Comparison of ENCODE assay signal across 22 cellular contexts in the genomic region with DNA sequence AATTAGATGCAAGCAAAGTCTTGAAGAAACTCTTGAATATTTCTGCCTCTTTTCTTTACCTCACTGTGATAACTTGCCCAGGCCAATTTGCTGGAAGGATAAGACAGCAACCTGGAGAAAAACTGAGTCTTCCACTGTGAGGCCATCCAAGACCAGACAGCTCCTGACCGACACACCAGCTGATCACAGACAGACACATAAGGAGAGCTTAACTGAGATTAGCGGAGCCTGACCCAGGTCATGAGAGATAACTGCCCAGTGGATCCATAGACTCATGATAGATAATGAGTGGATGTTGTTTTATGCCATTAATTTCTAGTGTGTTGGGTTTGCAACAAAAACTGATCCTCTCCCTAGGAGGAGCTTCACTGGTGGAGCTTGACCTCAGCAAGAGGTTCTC.
DNase-seq lines count a peak whose midpoint lies in the region; ATAC-seq, FAIRE-seq and TF ChIP-seq lines count a peak whose summit lies in the region.
"Had no signal": no experiment of that assay in that cellular context is flagged by ENCODE, and none has a peak within 500 bp of the region (broad histone marks: within the 10 kb centered on the region; RNA-seq: fewer than 3 reads in every experiment).

No MANE protein-coding gene starts in this region.

- POLR2A ChIA-PET in HepG2 (lab: Yijun Ruan, JAX), result interaction anchor here (0.8 to 1.3 kb wide), 3 partner anchors 9 to 205 kb away, joined by 3 to 6 read pairs (median 3); no protein-coding TSS in a partner anchor

- no peaks in the 10 kb centered on the region for H4K20me1 ChIP-seq in HepG2 (ENCODE audit: insufficient read depth, low read length)
- H4K20me1 ChIP-seq: BLaER1 had no signal

- intact Hi-C loops in HepG2 (cut with micrococcal nuclease; ENCODE audit: unreplicated experiment), result no loop called here
- intact Hi-C loops in right lobe of liver (cut with DNase I), result loop anchor here in 1 of 2 donors (10.0 kb wide), 1 partner anchor 185 kb away; no protein-coding TSS in a partner anchor

- no peak for TF ChIP-seq POLR2A in HepG2 (IDR thresholded peaks at IDR 0.05; ENCODE audit: insufficient read depth in 1 of 2, low read depth in 2 of 2, low read length in 2 of 2)
- no peak for TF ChIP-seq POLR2A in right lobe of liver (IDR thresholded peaks at IDR 0.05)
- TF ChIP-seq POLR2A in gastroesophageal sphincter (IDR thresholded peaks at IDR 0.05), result no peak

- TF ChIP-seq RAD21 in HepG2 (CRISPR knock-in tag; IDR thresholded peaks at IDR 0.05), result no peak

- H3K27me3 Mint-ChIP-seq in glutamatergic neuron (ENCODE audit: unreplicated experiment), result no peaks in the 10 kb centered on the region
- H3K27me3 Mint-ChIP-seq: CD4-positive, alpha-beta T cell had no signal

- no peak for TF ChIP-seq EP300 in HepG2 (IDR thresholded peaks at IDR 0.05; ENCODE audit: low read depth in 2 of 2, low read length in 2 of 2)
- no peak for TF ChIP-seq EP300 in HepG2 (CRISPR knock-in tag; IDR thresholded peaks at IDR 0.05; ENCODE audit: borderline replicate concordance)
- no peak for TF ChIP-seq EP300 in gastroesophageal sphincter (IDR thresholded peaks at IDR 0.05)

- in situ Hi-C loops in HepG2 (cut with HindIII; ENCODE audit: extremely low pct_ligation_motif_present, low pct_unique_long_range_greater_than_20kb), result no loop called here

- H3K4me1 ChIP-seq in HepG2 (ENCODE audit: insufficient read depth, low read length), result peaks cover 17% of the 10 kb centered on the region
- H3K4me1 ChIP-seq in right lobe of liver, result no peaks in the 10 kb centered on the region
- H3K4me1 ChIP-seq in gastroesophageal sphincter, result no peaks in the 10 kb centered on the region
- H3K4me1 ChIP-seq: BE2C, BLaER1, Caco-2 had no signal

- H3K4me3 Mint-ChIP-seq in glutamatergic neuron (ENCODE audit: unreplicated experiment), result no peak overlapping the region
- H3K4me3 Mint-ChIP-seq: CD4-positive, alpha-beta T cell; CD8-positive, alpha-beta T cell had no signal

- H3K4me3 ChIP-seq in HepG2 (replicated peaks in 1 of 3; ENCODE audit: insufficient read depth in 1 of 3, low read depth in 2 of 3, low read length in 3 of 3), result no peak overlapping the region
- no peak overlapping the region for H3K4me3 ChIP-seq in right lobe of liver
- no peak overlapping the region for H3K4me3 ChIP-seq in WERI-Rb-1 (ENCODE audit: low read depth, low read length)
- no peak overlapping the region for H3K4me3 ChIP-seq in gastroesophageal sphincter
- H3K4me3 ChIP-seq: BLaER1 had no signal

- no peaks in the 10 kb centered on the region for H3K4me1 Mint-ChIP-seq in glutamatergic neuron (ENCODE audit: low read depth, unreplicated experiment)

- H3K9me3 ChIP-seq in HepG2 (ENCODE audit: low read length) (no peaks in the 10 kb centered on the region), right lobe of liver (no peaks in the 10 kb centered on the region), WERI-Rb-1 (ENCODE audit: severe bottlenecking) (no peaks in the 10 kb centered on the region), gastroesophageal sphincter (no peaks in the 10 kb centered on the region)
- H3K9me3 ChIP-seq: BE2C, Caco-2 had no signal

- no peaks in the 10 kb centered on the region for H3K27me3 ChIP-seq in HepG2 (ENCODE audit: control insufficient read depth in 1 of 2, insufficient read depth in 2 of 2, low read length in 2 of 2)
- no peaks in the 10 kb centered on the region for H3K27me3 ChIP-seq in right lobe of liver
- no peaks in the 10 kb centered on the region for H3K27me3 ChIP-seq in WERI-Rb-1 (ENCODE audit: insufficient read depth, low read depth, severe bottlenecking)
- H3K27me3 ChIP-seq in gastroesophageal sphincter, result no peaks in the 10 kb centered on the region
- H3K27me3 ChIP-seq: BE2C, BLaER1 had no signal

- FAIRE-seq in HepG2 (lab: Jason Lieb, UNC), result no peak
- FAIRE-seq: A204.1, D721Med, G401.6, GM12891 had no signal

- H3K4me2 ChIP-seq in HepG2 (ENCODE audit: low read depth, low read length), result no peak overlapping the region
- H3K4me2 ChIP-seq: BLaER1 had no signal

- H3K36me3 ChIP-seq in HepG2 (replicated peaks in 1 of 2; ENCODE audit: control insufficient read depth in 1 of 2, insufficient read depth in 2 of 2, low read length in 2 of 2) (no peaks in the 10 kb centered on the region), right lobe of liver (no peaks in the 10 kb centered on the region), WERI-Rb-1 (no peaks in the 10 kb centered on the region), gastroesophageal sphincter (no peaks in the 10 kb centered on the region)
- H3K36me3 ChIP-seq: BE2C, BLaER1 had no signal

- no TSS peak for BruUV-seq in HepG2 (replicated peaks; lab: Mats Ljungman, UMichigan)

- ATAC-seq in HepG2 (no peak), right lobe of liver (no peak), gastroesophageal sphincter (no peak), GM18517 (IDR thresholded peaks at IDR 0.05; ENCODE audit: unreplicated experiment) (no peak)
- ATAC-seq: CD8-positive, alpha-beta T cell had no signal

- H3K9ac ChIP-seq in HepG2 (ENCODE audit: insufficient read depth, low read depth, low read length), result no peak overlapping the region
- H3K9ac ChIP-seq: BLaER1 had no signal

- H3K27ac Mint-ChIP-seq in glutamatergic neuron (ENCODE audit: unreplicated experiment), result peak overlapping the region; percentile 53
- H3K27ac Mint-ChIP-seq: CD4-positive, alpha-beta T cell; CD8-positive, alpha-beta T cell had no signal

- no peaks in the 10 kb centered on the region for H3K36me3 Mint-ChIP-seq in glutamatergic neuron (ENCODE audit: unreplicated experiment)
- H3K36me3 Mint-ChIP-seq: CD8-positive, alpha-beta T cell had no signal

- no peak overlapping the region for H3K27ac ChIP-seq in HepG2 (ENCODE audit: extremely low read length, insufficient read depth, low read length)
- no peak overlapping the region for H3K27ac ChIP-seq in right lobe of liver
- H3K27ac ChIP-seq in WERI-Rb-1, result peak overlapping the region; percentile 24; the same call in 1 of the 2 replicates
- H3K27ac ChIP-seq in gastroesophageal sphincter, result no peak overlapping the region
- H3K27ac ChIP-seq: BLaER1 had no signal

- H2AFZ ChIP-seq in HepG2 (ENCODE audit: low read length), result no peak overlapping the region

- H3K9me3 Mint-ChIP-seq in glutamatergic neuron (ENCODE audit: unreplicated experiment), result no peaks in the 10 kb centered on the region
- H3K9me3 Mint-ChIP-seq: CD4-positive, alpha-beta T cell; CD8-positive, alpha-beta T cell had no signal

- no peaks in the 10 kb centered on the region for H3K79me2 ChIP-seq in HepG2 (ENCODE audit: insufficient read depth, low read length)

- CTCF ChIA-PET in HepG2 (lab: Yijun Ruan, JAX; ENCODE audit: low intra/inter-chr PET ratio, low total read pairs), result no interaction called here

- WGBS in HepG2 (ENCODE audit: low lambda C conversion rate), result 100% methylated on average over 2 of the region's 2 CpGs
- 80% methylated on average over 1 of the region's 2 CpGs for WGBS in right lobe of liver (ENCODE audit: insufficient coverage, low coverage, low lambda C conversion rate, missing lambda C conversion rate)
- WGBS in gastroesophageal sphincter (ENCODE audit: low coverage in 1 of 2), 2 donors, result 94% methylated on average over 2 of the region's 2 CpGs; no CpG with 5 or more reads in 1 of the 2 donors

- DNase-seq in HepG2 (ENCODE audit: low spot score) (no peak), right lobe of liver (no peak), WERI-Rb-1 (peak; percentile 67), glutamatergic neuron (no peak), GM20000 (ENCODE audit: low spot score) (no peak)
- DNase-seq: 8988T; ACHN; BE2C; C1 segment of cervical spinal cord; Caco-2; Calu3; CD4-positive, alpha-beta T cell; CD8-positive, alpha-beta T cell; DMS79 treated with DMSO at 0.1 percent for 48 hours; GF-D8 had no signal

- TF ChIP-seq CTCF in HepG2 (CRISPR knock-in tag; IDR thresholded peaks at IDR 0.05) (no peak), right lobe of liver (IDR thresholded peaks at IDR 0.05) (no peak), WERI-Rb-1 (IDR thresholded peaks at IDR 0.05; ENCODE audit: low read depth, low read length) (no peak), glutamatergic neuron (IDR thresholded peaks at IDR 0.05; ENCODE audit: partially characterized antibody, unreplicated experiment) (no peak), gastroesophageal sphincter (IDR thresholded peaks at IDR 0.05) (no peak), GM20000 (IDR thresholded peaks at IDR 0.05; ENCODE audit: extremely low read depth, missing control alignments) (no peak)

TF ChIP-seq in HepG2, 621 proteins besides CTCF, POLR2A, EP300 and RAD21 (continues in another document):
- 0 out of 2 replicates have a peak, but pooled peaks have one; percentile 18 for TF ChIP-seq ZMYM4 (CRISPR knock-in tag; IDR thresholded peaks at IDR 0.05)
- TF ChIP-seq, protein P1, sequence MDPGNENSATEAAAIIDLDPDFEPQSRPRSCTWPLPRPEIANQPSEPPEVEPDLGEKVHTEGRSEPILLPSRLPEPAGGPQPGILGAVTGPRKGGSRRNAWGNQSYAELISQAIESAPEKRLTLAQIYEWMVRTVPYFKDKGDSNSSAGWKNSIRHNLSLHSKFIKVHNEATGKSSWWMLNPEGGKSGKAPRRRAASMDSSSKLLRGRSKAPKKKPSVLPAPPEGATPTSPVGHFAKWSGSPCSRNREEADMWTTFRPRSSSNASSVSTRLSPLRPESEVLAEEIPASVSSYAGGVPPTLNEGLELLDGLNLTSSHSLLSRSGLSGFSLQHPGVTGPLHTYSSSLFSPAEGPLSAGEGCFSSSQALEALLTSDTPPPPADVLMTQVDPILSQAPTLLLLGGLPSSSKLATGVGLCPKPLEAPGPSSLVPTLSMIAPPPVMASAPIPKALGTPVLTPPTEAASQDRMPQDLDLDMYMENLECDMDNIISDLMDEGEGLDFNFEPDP (CRISPR knock-in tag; conservative IDR thresholded peaks at IDR 0.05), result 0 out of 2 replicates have a peak, but pooled peaks have one; percentile 10
- TF ChIP-seq, protein P2, sequence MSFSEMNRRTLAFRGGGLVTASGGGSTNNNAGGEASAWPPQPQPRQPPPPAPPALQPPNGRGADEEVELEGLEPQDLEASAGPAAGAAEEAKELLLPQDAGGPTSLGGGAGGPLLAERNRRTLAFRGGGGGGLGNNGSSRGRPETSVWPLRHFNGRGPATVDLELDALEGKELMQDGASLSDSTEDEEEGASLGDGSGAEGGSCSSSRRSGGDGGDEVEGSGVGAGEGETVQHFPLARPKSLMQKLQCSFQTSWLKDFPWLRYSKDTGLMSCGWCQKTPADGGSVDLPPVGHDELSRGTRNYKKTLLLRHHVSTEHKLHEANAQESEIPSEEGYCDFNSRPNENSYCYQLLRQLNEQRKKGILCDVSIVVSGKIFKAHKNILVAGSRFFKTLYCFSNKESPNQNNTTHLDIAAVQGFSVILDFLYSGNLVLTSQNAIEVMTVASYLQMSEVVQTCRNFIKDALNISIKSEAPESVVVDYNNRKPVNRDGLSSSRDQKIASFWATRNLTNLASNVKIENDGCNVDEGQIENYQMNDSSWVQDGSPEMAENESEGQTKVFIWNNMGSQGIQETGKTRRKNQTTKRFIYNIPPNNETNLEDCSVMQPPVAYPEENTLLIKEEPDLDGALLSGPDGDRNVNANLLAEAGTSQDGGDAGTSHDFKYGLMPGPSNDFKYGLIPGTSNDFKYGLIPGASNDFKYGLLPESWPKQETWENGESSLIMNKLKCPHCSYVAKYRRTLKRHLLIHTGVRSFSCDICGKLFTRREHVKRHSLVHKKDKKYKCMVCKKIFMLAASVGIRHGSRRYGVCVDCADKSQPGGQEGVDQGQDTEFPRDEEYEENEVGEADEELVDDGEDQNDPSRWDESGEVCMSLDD (CRISPR knock-in tag; IDR thresholded peaks at IDR 0.05; ENCODE audit: borderline replicate concordance), result no peak
